ENCODE assay signal across 13 cellular contexts in genomic region chr17:39244016-39244599, GRCh38. TPM values are rescaled to one million over a fixed set of nuclear protein-coding genes. Genes with fewer than 3 reads are reported as not detected.
A peak's percentile ranks its signal among the peaks of the same experiment; 100 is the strongest.
DNase-seq lines count a peak whose midpoint lies in the region; ATAC-seq, FAIRE-seq and TF ChIP-seq lines count a peak whose summit lies in the region.
"Had no signal": no experiment of that assay in that cellular context is flagged by ENCODE, and none has a peak within 500 bp of the region (broad histone marks: within the 10 kb centered on the region; RNA-seq: fewer than 3 reads in every experiment).

No MANE protein-coding gene starts in this region.

- H3K4me3 ChIP-seq in Karpas-422 (ENCODE audit: low read length) (peak overlapping the region; percentile 31; the same call in 1 of the 2 replicates), astrocyte (ENCODE audit: insufficient read depth, low read depth, low read length) (no peak overlapping the region), trophoblast cell (ENCODE audit: low read depth, low read length) (no peak overlapping the region)

- H3K9me2 ChIP-seq in Karpas-422 (replicated peaks; ENCODE audit: insufficient read depth, low read length) = no peaks in the 10 kb centered on the region

- no peak for DNase-seq in activated CD8-positive, alpha-beta memory T cell treated with anti-CD3 and anti-CD28 coated beads, Interleukin-2, amount 10 ng/mL, durations not matched to agents 7 days and 5 days
- DNase-seq in activated CD8-positive, alpha-beta memory T cell treated with anti-CD3 and anti-CD28 coated beads for 24 hours = no peak
- peak; percentile 78 for DNase-seq in Karpas-422
- DNase-seq in astrocyte (ENCODE audit: low read depth) = no peak
- no peak for DNase-seq in trophoblast cell
- no peak for DNase-seq in NK-92 (lab: John Stamatoyannopoulos, UW; ENCODE audit: unreplicated experiment)

- H3K9me3 ChIP-seq in Karpas-422 (ENCODE audit: low read length) = no peaks in the 10 kb centered on the region
- no peaks in the 10 kb centered on the region for H3K9me3 ChIP-seq in astrocyte (ENCODE audit: insufficient read depth, low read depth, low read length)
- H3K9me3 ChIP-seq in trophoblast cell (ENCODE audit: insufficient read depth, low read depth, low read length) = no peaks in the 10 kb centered on the region

- H3K79me1 ChIP-seq in trophoblast cell (ENCODE audit: low read length) = no peaks in the 10 kb centered on the region

- CTCF ChIA-PET in activated CD8-positive, alpha-beta memory T cell treated with anti-CD3 and anti-CD28 coated beads, Interleukin-2, amount 10 ng/mL, durations not matched to agents 7 days and 5 days (lab: Charles Lee) = interaction anchor here (0.8 to 21.5 kb wide), 36 partner anchors 8 to 493 kb away, joined by 3 to 670 read pairs (median 5); partner anchors contain the start of genes ARL5C, CACNB1, FBXL20 and RPL19

- H3K27me3 Mint-ChIP-seq in activated CD8-positive, alpha-beta memory T cell treated with anti-CD3 and anti-CD28 coated beads, Interleukin-2, amount 10 ng/mL, durations not matched to agents 7 days and 5 days = peaks cover 4% of the 10 kb centered on the region
- peaks cover 4% of the 10 kb centered on the region for H3K27me3 Mint-ChIP-seq in astrocyte (ENCODE audit: low read depth, unreplicated experiment)

- ATAC-seq in activated CD8-positive, alpha-beta memory T cell treated with anti-CD3 and anti-CD28 coated beads, Interleukin-2, amount 10 ng/mL, durations not matched to agents 7 days and 5 days = peak; percentile 29
- ATAC-seq in HG03439 (IDR thresholded peaks at IDR 0.05; ENCODE audit: unreplicated experiment) (no peak), HG02840 (IDR thresholded peaks at IDR 0.05; ENCODE audit: low FRiP score, unreplicated experiment) (no peak)

- H3K9me3 Mint-ChIP-seq in activated CD8-positive, alpha-beta memory T cell treated with anti-CD3 and anti-CD28 coated beads, Interleukin-2, amount 10 ng/mL, durations not matched to agents 7 days and 5 days (ENCODE audit: low read depth) = no peaks in the 10 kb centered on the region
- no peaks in the 10 kb centered on the region for H3K9me3 Mint-ChIP-seq in astrocyte (ENCODE audit: unreplicated experiment)
- H3K9me3 Mint-ChIP-seq: dendritic cell treated with granulocyte-macrophage colony-stimulating factor and Interleukin-4, amounts not matched to agents 40 ng/mL and 50 ng/mL, for 4 days; natural killer cell had no signal

- peak overlapping the region; percentile 55 for H3K4me2 ChIP-seq in Karpas-422 (ENCODE audit: low read depth, low read length, poor library complexity, severe bottlenecking)
- H3K4me2 ChIP-seq in astrocyte (ENCODE audit: low read length) = no peak overlapping the region
- H3K4me2 ChIP-seq in trophoblast cell (ENCODE audit: low read length) = no peak overlapping the region

- H3K36me3 Mint-ChIP-seq in activated CD8-positive, alpha-beta memory T cell treated with anti-CD3 and anti-CD28 coated beads, Interleukin-2, amount 10 ng/mL, durations not matched to agents 7 days and 5 days = no peaks in the 10 kb centered on the region
- H3K36me3 Mint-ChIP-seq in astrocyte (ENCODE audit: low read depth, unreplicated experiment) = no peaks in the 10 kb centered on the region
- H3K36me3 Mint-ChIP-seq: natural killer cell had no signal

- no peak overlapping the region for H4K91ac ChIP-seq in trophoblast cell (ENCODE audit: low read depth, low read length)

- peaks cover 21% of the 10 kb centered on the region for H3K4me1 Mint-ChIP-seq in activated CD8-positive, alpha-beta memory T cell treated with anti-CD3 and anti-CD28 coated beads, Interleukin-2, amount 10 ng/mL, durations not matched to agents 7 days and 5 days
- H3K4me1 Mint-ChIP-seq in astrocyte (ENCODE audit: low read depth, unreplicated experiment) = peaks cover 2% of the 10 kb centered on the region

- TF ChIP-seq CTCF in astrocyte (IDR thresholded peaks at IDR 0.05; ENCODE audit: insufficient read depth, low read depth, low read length) = no peak

- H3K4me1 ChIP-seq in Karpas-422 (ENCODE audit: low read length) (peaks cover 27% of the 10 kb centered on the region), astrocyte (ENCODE audit: insufficient read depth, low read length) (no peaks in the 10 kb centered on the region), trophoblast cell (ENCODE audit: control insufficient read depth in 1 of 2, insufficient read depth in 2 of 2, low read length in 2 of 2) (no peaks in the 10 kb centered on the region)

- no peak overlapping the region for H4K12ac ChIP-seq in trophoblast cell (ENCODE audit: low read depth, low read length)

- H3K79me2 ChIP-seq in Karpas-422 (ENCODE audit: low read length) = no peaks in the 10 kb centered on the region
- no peaks in the 10 kb centered on the region for H3K79me2 ChIP-seq in astrocyte (ENCODE audit: insufficient read depth, low read length)
- H3K79me2 ChIP-seq in trophoblast cell (ENCODE audit: control insufficient read depth, insufficient read depth, low read length, poor library complexity) = no peaks in the 10 kb centered on the region

- peak overlapping the region; percentile 48 for H3K9ac ChIP-seq in Karpas-422 (ENCODE audit: low read length)
- H3K9ac ChIP-seq in astrocyte (ENCODE audit: low read length) = no peak overlapping the region
- no peak overlapping the region for H3K9ac ChIP-seq in trophoblast cell (ENCODE audit: low read length)

- H4K20me1 ChIP-seq in Karpas-422 (ENCODE audit: insufficient read depth, low read depth, low read length) = no peaks in the 10 kb centered on the region
- H4K20me1 ChIP-seq in astrocyte (ENCODE audit: insufficient read depth, low read length) = peaks cover 4% of the 10 kb centered on the region

- no peak overlapping the region for H3K4ac ChIP-seq in trophoblast cell (ENCODE audit: low read depth, low read length)

- H3K23ac ChIP-seq in trophoblast cell (ENCODE audit: low read length) = no peak overlapping the region

- H3K27ac ChIP-seq in Karpas-422 (ENCODE audit: low read length) (no peak overlapping the region), astrocyte (ENCODE audit: low read depth, low read length) (no peak overlapping the region), trophoblast cell (ENCODE audit: low read depth, low read length) (no peak overlapping the region)

- no peak overlapping the region; the same call in 1 of the 2 replicates for H2AFZ ChIP-seq in Karpas-422 (ENCODE audit: low read length)
- peak overlapping the region; percentile 34 for H2AFZ ChIP-seq in astrocyte (ENCODE audit: low read depth, low read length)
- peak overlapping the region; percentile 13 for H2AFZ ChIP-seq in trophoblast cell (ENCODE audit: insufficient read depth, low read length, poor library complexity)

- H3K4me3 Mint-ChIP-seq in activated CD8-positive, alpha-beta memory T cell treated with anti-CD3 and anti-CD28 coated beads, Interleukin-2, amount 10 ng/mL, durations not matched to agents 7 days and 5 days = no peak overlapping the region
- H3K4me3 Mint-ChIP-seq in astrocyte (ENCODE audit: unreplicated experiment) = no peak overlapping the region
- H3K4me3 Mint-ChIP-seq: dendritic cell treated with granulocyte-macrophage colony-stimulating factor and Interleukin-4, amounts not matched to agents 40 ng/mL and 50 ng/mL, for 4 days; natural killer cell had no signal

- no peak overlapping the region for H2BK120ac ChIP-seq in trophoblast cell (ENCODE audit: insufficient read depth, low read length, poor library complexity)

- no peak overlapping the region for H2BK5ac ChIP-seq in trophoblast cell (ENCODE audit: low read depth, low read length, poor library complexity)

- H3K27me3 ChIP-seq in Karpas-422 (ENCODE audit: low read length) = no peaks in the 10 kb centered on the region
- H3K27me3 ChIP-seq in astrocyte (ENCODE audit: insufficient read depth, low read length) = peaks cover 3% of the 10 kb centered on the region
- no peaks in the 10 kb centered on the region for H3K27me3 ChIP-seq in trophoblast cell (ENCODE audit: insufficient read depth, low read length)

- no peak overlapping the region for H3K18ac ChIP-seq in trophoblast cell (ENCODE audit: low read length)

- WGBS in trophoblast cell (ENCODE audit: extremely low coverage, insufficient coverage, insufficient read length) = no CpG with 5 or more reads among the region's 11 CpGs

- H2AK5ac ChIP-seq in trophoblast cell (ENCODE audit: low read length) = no peak overlapping the region

- no peak overlapping the region for H3K14ac ChIP-seq in trophoblast cell (ENCODE audit: low read length)

- H3K36me3 ChIP-seq in Karpas-422 (ENCODE audit: insufficient read depth, low read length) (no peaks in the 10 kb centered on the region), astrocyte (ENCODE audit: insufficient read depth, low read length) (no peaks in the 10 kb centered on the region), trophoblast cell (ENCODE audit: control insufficient read depth in 1 of 2, insufficient read depth in 2 of 2, low read length in 2 of 2) (no peaks in the 10 kb centered on the region)

- no peak overlapping the region for H4K8ac ChIP-seq in trophoblast cell (ENCODE audit: low read depth, low read length)

- no peak overlapping the region for H3K27ac Mint-ChIP-seq in activated CD8-positive, alpha-beta memory T cell treated with anti-CD3 and anti-CD28 coated beads, Interleukin-2, amount 10 ng/mL, durations not matched to agents 7 days and 5 days
- no peak overlapping the region for H3K27ac Mint-ChIP-seq in astrocyte (ENCODE audit: unreplicated experiment)
- H3K27ac Mint-ChIP-seq: dendritic cell treated with granulocyte-macrophage colony-stimulating factor and Interleukin-4, amounts not matched to agents 40 ng/mL and 50 ng/mL, for 4 days; natural killer cell had no signal

- H2BK12ac ChIP-seq in trophoblast cell (ENCODE audit: low read length) = no peak overlapping the region

- no peak for FAIRE-seq in astrocyte (lab: Jason Lieb, UNC)

RNA-seq across cellular contexts. Expression of gene STAC2, which starts 18.4 kb away (rescaled TPM):
- total RNA-seq in activated CD8-positive, alpha-beta memory T cell treated with anti-CD3 and anti-CD28 coated beads, Interleukin-2, amount 10 ng/mL, durations not matched to agents 7 days and 5 days = not detected
- not detected in 2 replicates for total RNA-seq in Karpas-422 (2014; rRNA removed; shearing (Covaris generic); ENCODE audit: low replicate concordance)
- not detected in 2 replicates for total RNA-seq in astrocyte
- polyA plus RNA-seq in trophoblast cell (2013) = not detected in 2 replicates
- total RNA-seq: activated CD8-positive, alpha-beta memory T cell treated with anti-CD3 and anti-CD28 coated beads for 36 hours; natural killer cell had no signal
- polyA plus RNA-seq: AG04450, keratinocyte had no signal

RNA-seq across cellular contexts. Expression of gene RPL19, which starts 44.0 kb away (rescaled TPM):
- 1,000 to 10,000 TPM; 1,859 to 1,928 TPM for total RNA-seq in activated CD8-positive, alpha-beta memory T cell treated with anti-CD3 and anti-CD28 coated beads, Interleukin-2, amount 10 ng/mL, durations not matched to agents 7 days and 5 days
- 2,922 and 4,663 TPM in 2 replicates for total RNA-seq in Karpas-422 (2014; rRNA removed; shearing (Covaris generic); ENCODE audit: low replicate concordance)
- 1,346 and 1,451 TPM in 2 replicates for total RNA-seq in astrocyte
- polyA plus RNA-seq in trophoblast cell (2013) = 1,663 and 1,757 TPM in 2 replicates

RNA-seq across cellular contexts. Expression of gene CACNB1, which starts 46.6 kb away (rescaled TPM):
- 10 to 100 TPM; 21.0 to 32.9 TPM for total RNA-seq in activated CD8-positive, alpha-beta memory T cell treated with anti-CD3 and anti-CD28 coated beads, Interleukin-2, amount 10 ng/mL, durations not matched to agents 7 days and 5 days
- total RNA-seq in Karpas-422 (2014; rRNA removed; shearing (Covaris generic); ENCODE audit: low replicate concordance) = 9.1 and 13.6 TPM in 2 replicates
- total RNA-seq in astrocyte = 16.6 and 16.9 TPM in 2 replicates
- 0.99 and 1.1 TPM in 2 replicates for polyA plus RNA-seq in trophoblast cell (2013)
